Comparison of ENCODE assay signal across 23 cellular contexts in the genomic region with DNA sequence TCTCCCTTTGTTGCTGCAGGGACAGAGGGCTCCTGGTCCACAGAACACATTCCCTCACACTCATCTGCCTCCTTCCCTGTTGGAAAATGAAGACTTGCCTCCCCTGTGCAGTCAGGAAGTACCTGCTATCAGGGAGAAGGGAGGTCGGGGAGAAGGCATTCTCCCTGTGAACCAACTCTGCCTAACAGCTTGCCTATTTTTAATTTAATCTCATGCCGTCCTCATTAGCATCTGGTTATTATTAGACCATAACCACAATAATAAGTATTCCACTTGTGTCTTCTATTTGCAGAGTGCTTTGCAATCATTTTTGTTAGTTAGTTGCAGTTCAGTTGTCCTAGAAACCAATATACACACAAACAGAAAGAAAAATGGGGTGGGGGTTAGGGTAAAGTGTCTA.
"Had no signal": no experiment of that assay in that cellular context is flagged by ENCODE, and none has a peak within 500 bp of the region (broad histone marks: within the 10 kb centered on the region; RNA-seq: fewer than 3 reads in every experiment).

No MANE protein-coding gene starts in this region.

- H3K27ac ChIP-seq: SJCRH30 had no signal

- H3K27me3 ChIP-seq: SJCRH30 had no signal

- H3K4me1 ChIP-seq: SJCRH30 had no signal

- H3K4me3 ChIP-seq: MG63, SJCRH30 had no signal

- ATAC-seq: HepG2, SK-N-SH treated with all-trans-retinoic acid at 6 μM for 48 hours had no signal

- DNase-seq: IMR-90, Karpas-422, KG1, MG63, NCI-H1092, NCI-H1105 treated with DMSO at 0.1 percent for 48 hours, NCI-H1417 treated with DMSO at 0.1 percent for 48 hours, NCI-H146, NCI-H1694 treated with DMSO at 0.1 percent for 48 hours, NCI-H1930, NCI-H2081 treated with DMSO at 0.1 percent for 48 hours, NCI-H2171, NCI-H226, NCI-H446, NCI-H510A, NCI-H524 treated with DMSO at 0.1 percent for 48 hours, NCI-H69, NCI-H774, RPMI8226, SHP77 treated with DMSO at 0.1 percent for 48 hours, SJCRH30 had no signal

- H3K9me3 ChIP-seq: MG63, SJCRH30 had no signal

- H3K36me3 ChIP-seq: MG63, SJCRH30 had no signal
